Comparison of ENCODE assay signal across 1 cellular context in genomic region chr3:124520970-124521369, GRCh38.
TF ChIP-seq lines count a peak whose summit lies in the region.

No MANE protein-coding gene starts in this region.

TF ChIP-seq in SK-N-SH, 30 proteins besides CTCF, POLR2A, EP300 and RAD21 (continued from another document):
- TF ChIP-seq MXI1 (IDR thresholded peaks at IDR 0.05; ENCODE audit: low read depth, low read length) (no peak), SIN3A (IDR thresholded peaks at IDR 0.05; ENCODE audit: borderline replicate concordance, low read depth, low read length) (no peak), POLR2AphosphoS5 (IDR thresholded peaks at IDR 0.05; ENCODE audit: low read depth, low read length) (no peak), FOXM1 (IDR thresholded peaks at IDR 0.05; ENCODE audit: low read depth) (no peak), ZBTB33 (IDR thresholded peaks at IDR 0.05; ENCODE audit: borderline replicate concordance, low read depth) (no peak), ELF1 (IDR thresholded peaks at IDR 0.05) (no peak), YY1 (IDR thresholded peaks at IDR 0.05; ENCODE audit: low read depth) (no peak), FOSL2 (IDR thresholded peaks at IDR 0.05; ENCODE audit: borderline replicate concordance, low read depth) (no peak), RXRA (IDR thresholded peaks at IDR 0.05; ENCODE audit: borderline replicate concordance, low read depth) (no peak), FOXJ3 (CRISPR knock-in tag; IDR thresholded peaks at IDR 0.05) (no peak), SMC3 (IDR thresholded peaks at IDR 0.05; ENCODE audit: low read depth, low read length) (no peak), RCOR1 (IDR thresholded peaks at IDR 0.05; ENCODE audit: low read length) (no peak), JUND (IDR thresholded peaks at IDR 0.05) (no peak), GABPA (IDR thresholded peaks at IDR 0.05; ENCODE audit: low read depth) (no peak), RFX5 (IDR thresholded peaks at IDR 0.05; ENCODE audit: low read length) (no peak), EZH2phosphoT487 (IDR thresholded peaks at IDR 0.05; ENCODE audit: borderline replicate concordance, low read depth) (no peak)
